26 cellular contexts compared by ENCODE assay signal in genomic region chr13:90427322-90428272, GRCh38.
DNase-seq lines count a peak whose midpoint lies in the region; ATAC-seq and TF ChIP-seq lines count a peak whose summit lies in the region.
"Had no signal": no experiment of that assay in that cellular context is flagged by ENCODE, and none has a peak within 500 bp of the region (broad histone marks: within the 10 kb centered on the region; RNA-seq: fewer than 3 reads in every experiment).

No MANE protein-coding gene starts in this region.

- H3K4me3 ChIP-seq in right atrium auricular region (no peak overlapping the region), mesenchymal stem cell (ENCODE audit: insufficient read depth in 1 of 2, low read depth in 1 of 2, low read length in 2 of 2) (no peak overlapping the region), upper lobe of right lung (no peak overlapping the region)
- H3K4me3 ChIP-seq: heart right ventricle, MG63, pancreas, sigmoid colon, tibial nerve had no signal

- DNase-seq in left ventricle myocardium superior (no peak), right atrium auricular region (ENCODE audit: low spot score) (no peak), SK-N-DZ (ENCODE audit: low spot score) (peak; percentile 70), mesenchymal stem cell (no peak), upper lobe of right lung (no peak), cerebellar cortex (ENCODE audit: low spot score) (no peak)
- DNase-seq: activated CD4-positive, alpha-beta T cell treated with anti-CD3 and anti-CD28 coated beads for 4 hours; activated CD8-positive, alpha-beta memory T cell treated with anti-CD3 and anti-CD28 coated beads for 24 hours; activated gamma-delta T cell treated with Interleukin-2 at 50 U/mL for 16 hours; activated T-cell treated with anti-CD3 and anti-CD28 coated beads, Interleukin-2, amount 50 U/mL, for 24 hours; brain microvascular endothelial cell; CD4-positive, alpha-beta T cell; DMS 273 treated with DMSO at 0.1 percent for 48 hours; effector CD8-positive, alpha-beta T cell; foreskin fibroblast; heart right ventricle; left colon; MG63; naive thymus-derived CD8-positive, alpha-beta T cell; NCI-H1694 treated with DMSO at 0.1 percent for 48 hours; NCI-H774; sigmoid colon; stimulated activated CD4-positive, alpha-beta T cell treated with anti-CD3 and anti-CD28 coated beads, Interleukin-15, amount 100 ng/mL, for 24 hours had no signal

- H3K4ac ChIP-seq in mesenchymal stem cell (ENCODE audit: low read depth in 1 of 2, low read length in 2 of 2), result no peak overlapping the region

- H3K9me3 ChIP-seq in right atrium auricular region, result no peaks in the 10 kb centered on the region
- no peaks in the 10 kb centered on the region for H3K9me3 ChIP-seq in mesenchymal stem cell (ENCODE audit: control insufficient read depth, low read length)
- no peaks in the 10 kb centered on the region for H3K9me3 ChIP-seq in upper lobe of right lung
- H3K9me3 ChIP-seq: heart right ventricle, MG63, pancreas, sigmoid colon, tibial nerve had no signal

- 69% methylated on average over 8 of the region's 8 CpGs for WGBS in mesenchymal stem cell

- no peak overlapping the region for H2AK5ac ChIP-seq in mesenchymal stem cell (ENCODE audit: low read length, severe bottlenecking)

- no peak overlapping the region for H2BK15ac ChIP-seq in mesenchymal stem cell (ENCODE audit: low read depth, poor library complexity, severe bottlenecking)

- no peak overlapping the region for H2BK12ac ChIP-seq in mesenchymal stem cell (ENCODE audit: low read length in 2 of 2)

- no peak overlapping the region for H2BK120ac ChIP-seq in mesenchymal stem cell (ENCODE audit: low read depth, low read length)

- H3K18ac ChIP-seq in mesenchymal stem cell (ENCODE audit: low read depth in 1 of 2, low read length in 2 of 2), result peak overlapping the region in 1 of 2 experiments; percentile 22

- H3K36me3 ChIP-seq in right atrium auricular region (no peaks in the 10 kb centered on the region), mesenchymal stem cell (ENCODE audit: control insufficient read depth in 1 of 2, insufficient read depth in 2 of 2, low read depth in 1 of 2, low read length in 2 of 2) (no peaks in the 10 kb centered on the region), upper lobe of right lung (no peaks in the 10 kb centered on the region)
- H3K36me3 ChIP-seq: brain microvascular endothelial cell, heart right ventricle, MG63, pancreas, sigmoid colon, tibial nerve had no signal

- no peak overlapping the region for H3K9ac ChIP-seq in mesenchymal stem cell (ENCODE audit: low read length)

- H3K23ac ChIP-seq in mesenchymal stem cell (ENCODE audit: low read length in 2 of 2), result no peak overlapping the region

- no peak overlapping the region for H3K14ac ChIP-seq in mesenchymal stem cell (ENCODE audit: low read length in 2 of 2)

- ATAC-seq in left ventricle myocardium superior (peak; percentile 39), upper lobe of right lung (peak; percentile 40), HG03354 (IDR thresholded peaks at IDR 0.05; ENCODE audit: poor library complexity, severe bottlenecking, unreplicated experiment) (no peak)
- ATAC-seq: left colon; naive thymus-derived CD8-positive, alpha-beta T cell; pancreas had no signal

- H2BK5ac ChIP-seq in mesenchymal stem cell (ENCODE audit: low read depth, low read length, poor library complexity, severe bottlenecking), result no peak overlapping the region

- no peak overlapping the region for H4K91ac ChIP-seq in mesenchymal stem cell (ENCODE audit: low read length)

- intact Hi-C loops in left ventricle myocardium superior (cut with micrococcal nuclease) (no loop called here), upper lobe of right lung (cut with DNase I) (no loop called here)

- no peaks in the 10 kb centered on the region for H3K79me1 ChIP-seq in mesenchymal stem cell (replicated peaks; ENCODE audit: low read length, poor library complexity, severe bottlenecking)

- H3K27ac ChIP-seq in right atrium auricular region (no peak overlapping the region), mesenchymal stem cell (ENCODE audit: low read length, poor library complexity, severe bottlenecking) (no peak overlapping the region), upper lobe of right lung (no peak overlapping the region)
- H3K27ac ChIP-seq: brain microvascular endothelial cell, heart right ventricle, pancreas, sigmoid colon, tibial nerve had no signal

- H3K4me1 ChIP-seq in right atrium auricular region (no peaks in the 10 kb centered on the region), mesenchymal stem cell (ENCODE audit: control insufficient read depth, insufficient read depth, low read depth, low read length) (no peaks in the 10 kb centered on the region), upper lobe of right lung (no peaks in the 10 kb centered on the region)
- H3K4me1 ChIP-seq: heart right ventricle, pancreas, sigmoid colon, tibial nerve had no signal

- no peak overlapping the region for H3K4me2 ChIP-seq in mesenchymal stem cell (ENCODE audit: low read length, poor library complexity, severe bottlenecking)

- no peaks in the 10 kb centered on the region for H3K27me3 ChIP-seq in right atrium auricular region
- H3K27me3 ChIP-seq in mesenchymal stem cell (ENCODE audit: control insufficient read depth in 1 of 2, insufficient read depth in 1 of 2, low read length in 2 of 2), result no peaks in the 10 kb centered on the region
- no peaks in the 10 kb centered on the region for H3K27me3 ChIP-seq in upper lobe of right lung
- H3K27me3 ChIP-seq: brain microvascular endothelial cell, heart right ventricle, MG63, pancreas, sigmoid colon, tibial nerve had no signal

- H4K8ac ChIP-seq in mesenchymal stem cell (ENCODE audit: low read length), result peak overlapping the region; percentile 50

- TF ChIP-seq CTCF in right atrium auricular region (IDR thresholded peaks at IDR 0.05) (no peak), upper lobe of right lung (IDR thresholded peaks at IDR 0.05) (no peak)

- H2AFZ ChIP-seq in mesenchymal stem cell (ENCODE audit: low read depth, low read length), result no peak overlapping the region
